Comparison of ENCODE assay signal across 2 cellular contexts in the genomic region with DNA sequence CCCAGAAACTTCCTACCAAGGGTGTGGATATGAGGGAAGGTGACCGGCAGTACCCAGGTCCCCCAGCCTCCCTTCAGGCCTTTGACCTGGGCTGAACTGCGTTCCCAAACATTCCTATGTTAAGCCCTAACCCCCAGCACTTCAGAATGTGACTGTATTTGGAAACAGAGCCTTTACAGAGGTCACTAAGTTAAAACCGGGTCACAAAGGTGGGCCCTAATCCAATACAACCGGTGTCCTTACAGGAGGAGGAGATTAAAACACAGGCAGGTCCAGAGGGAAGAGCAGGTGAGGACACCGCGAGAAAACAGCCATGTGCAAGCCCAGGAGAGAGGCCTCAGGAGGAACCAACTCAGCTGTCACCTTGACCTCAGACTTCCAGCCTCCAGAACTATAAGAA.
TF ChIP-seq lines count a peak whose summit lies in the region.

No MANE protein-coding gene starts in this region.

TF ChIP-seq in GM23338, 12 proteins besides CTCF, POLR2A, EP300 and RAD21 (continues in another document):
- no peak for TF ChIP-seq ZNF114 (CRISPR knock-in tag; IDR thresholded peaks at IDR 0.05)
- no peak for TF ChIP-seq REST (IDR thresholded peaks at IDR 0.05; ENCODE audit: unreplicated experiment)
- no peak for TF ChIP-seq NANOG (IDR thresholded peaks at IDR 0.05; ENCODE audit: borderline replicate concordance)
- no peak for TF ChIP-seq POLR2AphosphoS5 (IDR thresholded peaks at IDR 0.05; ENCODE audit: low read depth)
- no peak for TF ChIP-seq ZNF462 (CRISPR knock-in tag; IDR thresholded peaks at IDR 0.05)
- TF ChIP-seq EZH2phosphoT487 (IDR thresholded peaks at IDR 0.05; ENCODE audit: unreplicated experiment), result no peak
- no peak for TF ChIP-seq EZH2 (IDR thresholded peaks at IDR 0.05; ENCODE audit: low read depth, unreplicated experiment)
- TF ChIP-seq ZNF331 (CRISPR knock-in tag; IDR thresholded peaks at IDR 0.05; ENCODE audit: low read depth), result no peak
- TF ChIP-seq STAT1 (IDR thresholded peaks at IDR 0.05; ENCODE audit: unreplicated experiment), result no peak
- TF ChIP-seq CREB1 (CRISPR knock-in tag; IDR thresholded peaks at IDR 0.05; ENCODE audit: low read depth), result no peak

TF ChIP-seq in HepG2, 621 proteins besides CTCF, POLR2A, EP300 and RAD21:
- TF ChIP-seq ZNF883 (CRISPR knock-in tag; IDR thresholded peaks at IDR 0.05; ENCODE audit: not compliant biosample characterization) (no peak), ZKSCAN5 (CRISPR knock-in tag; IDR thresholded peaks at IDR 0.05) (no peak), RXRB (CRISPR knock-in tag; IDR thresholded peaks at IDR 0.05; ENCODE audit: borderline replicate concordance) (peak; percentile 6; the same call in 1 of the 2 replicates), ZNF142 (CRISPR knock-in tag; IDR thresholded peaks at IDR 0.05) (no peak), NBN (conservative IDR thresholded peaks at IDR 0.05) (no peak), NR2F6 (IDR thresholded peaks at IDR 0.05) (0 out of 2 replicates have a peak, but pooled peaks have one; percentile 25), NR2F6 (CRISPR knock-in tag; IDR thresholded peaks at IDR 0.05) (no peak), ZFY (CRISPR knock-in tag; IDR thresholded peaks at IDR 0.05) (no peak)
- TF ChIP-seq, protein P1, sequence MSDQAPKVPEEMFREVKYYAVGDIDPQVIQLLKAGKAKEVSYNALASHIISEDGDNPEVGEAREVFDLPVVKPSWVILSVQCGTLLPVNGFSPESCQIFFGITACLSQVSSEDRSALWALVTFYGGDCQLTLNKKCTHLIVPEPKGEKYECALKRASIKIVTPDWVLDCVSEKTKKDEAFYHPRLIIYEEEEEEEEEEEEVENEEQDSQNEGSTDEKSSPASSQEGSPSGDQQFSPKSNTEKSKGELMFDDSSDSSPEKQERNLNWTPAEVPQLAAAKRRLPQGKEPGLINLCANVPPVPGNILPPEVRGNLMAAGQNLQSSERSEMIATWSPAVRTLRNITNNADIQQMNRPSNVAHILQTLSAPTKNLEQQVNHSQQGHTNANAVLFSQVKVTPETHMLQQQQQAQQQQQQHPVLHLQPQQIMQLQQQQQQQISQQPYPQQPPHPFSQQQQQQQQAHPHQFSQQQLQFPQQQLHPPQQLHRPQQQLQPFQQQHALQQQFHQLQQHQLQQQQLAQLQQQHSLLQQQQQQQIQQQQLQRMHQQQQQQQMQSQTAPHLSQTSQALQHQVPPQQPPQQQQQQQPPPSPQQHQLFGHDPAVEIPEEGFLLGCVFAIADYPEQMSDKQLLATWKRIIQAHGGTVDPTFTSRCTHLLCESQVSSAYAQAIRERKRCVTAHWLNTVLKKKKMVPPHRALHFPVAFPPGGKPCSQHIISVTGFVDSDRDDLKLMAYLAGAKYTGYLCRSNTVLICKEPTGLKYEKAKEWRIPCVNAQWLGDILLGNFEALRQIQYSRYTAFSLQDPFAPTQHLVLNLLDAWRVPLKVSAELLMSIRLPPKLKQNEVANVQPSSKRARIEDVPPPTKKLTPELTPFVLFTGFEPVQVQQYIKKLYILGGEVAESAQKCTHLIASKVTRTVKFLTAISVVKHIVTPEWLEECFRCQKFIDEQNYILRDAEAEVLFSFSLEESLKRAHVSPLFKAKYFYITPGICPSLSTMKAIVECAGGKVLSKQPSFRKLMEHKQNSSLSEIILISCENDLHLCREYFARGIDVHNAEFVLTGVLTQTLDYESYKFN (CRISPR knock-in tag; conservative IDR thresholded peaks at IDR 0.05), result 0 out of 2 replicates have a peak, but pooled peaks have one; percentile 21
